In the genomic region with DNA sequence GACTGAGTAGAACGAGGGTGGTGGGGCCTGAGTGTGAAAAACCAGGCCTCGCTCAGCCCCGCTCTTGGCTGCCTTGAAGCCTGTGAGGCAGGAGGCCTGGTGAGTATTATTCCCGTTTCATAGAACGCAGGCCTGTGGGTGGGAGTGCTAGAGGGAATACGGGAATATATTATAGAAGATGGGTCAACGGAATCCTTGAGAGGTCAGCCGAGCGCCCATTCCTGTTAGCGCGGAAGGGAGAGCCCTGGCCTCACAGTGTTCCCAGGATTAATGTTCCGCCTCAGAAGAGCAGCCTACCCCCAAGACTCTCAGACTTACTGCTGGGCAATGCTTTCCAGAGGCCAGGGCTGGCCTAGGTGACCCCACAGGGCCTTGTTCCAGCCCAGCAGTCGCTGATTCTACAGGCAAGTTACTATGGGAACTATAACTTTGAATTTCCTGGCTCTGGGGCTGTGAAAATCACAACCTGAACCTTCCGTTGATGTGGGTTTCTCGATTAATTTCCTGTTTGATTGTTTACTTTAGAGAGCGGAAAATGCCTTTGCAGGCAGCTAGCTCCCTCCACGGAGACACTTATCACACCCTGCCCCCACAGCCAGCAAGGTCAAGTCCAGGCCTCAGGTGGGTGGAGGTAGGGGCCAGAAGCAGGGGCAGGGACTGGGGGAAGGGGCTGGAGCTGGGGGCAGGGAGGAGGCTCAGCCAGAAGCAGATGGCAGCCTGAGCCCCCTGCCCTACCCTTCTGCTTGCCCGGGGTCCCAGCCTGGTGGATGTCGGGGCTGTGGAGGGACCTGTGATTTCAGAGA, we compare ENCODE assay signal across 1 cellular context.
TF ChIP-seq lines count a peak whose summit lies in the region.

No MANE protein-coding gene starts in this region.

TF ChIP-seq in WTC11, 78 proteins besides CTCF, POLR2A, EP300 and RAD21:
- TF ChIP-seq ZNF532 (CRISPR knock-in tag; IDR thresholded peaks at IDR 0.05; ENCODE audit: borderline replicate concordance) (no peak), NFYB (CRISPR knock-in tag; conservative IDR thresholded peaks at IDR 0.05; ENCODE audit: low read depth) (no peak), ZNF317 (CRISPR knock-in tag; IDR thresholded peaks at IDR 0.05; ENCODE audit: borderline replicate concordance, low read depth) (no peak), PRDM15 (CRISPR knock-in tag; IDR thresholded peaks at IDR 0.05) (no peak), ZNF219 (CRISPR knock-in tag; IDR thresholded peaks at IDR 0.05; ENCODE audit: borderline replicate concordance) (no peak), ZNF671 (CRISPR knock-in tag; IDR thresholded peaks at IDR 0.05) (no peak), GRHL2 (CRISPR knock-in tag; IDR thresholded peaks at IDR 0.05; ENCODE audit: insufficient replicate concordance, severe bottlenecking) (no peak), JUN (CRISPR knock-in tag; IDR thresholded peaks at IDR 0.05) (no peak), E2F4 (CRISPR knock-in tag; IDR thresholded peaks at IDR 0.05; ENCODE audit: borderline replicate concordance, low read depth) (no peak), FOXJ3 (CRISPR knock-in tag; IDR thresholded peaks at IDR 0.05; ENCODE audit: borderline replicate concordance) (no peak), MXD4 (CRISPR knock-in tag; IDR thresholded peaks at IDR 0.05; ENCODE audit: borderline replicate concordance) (no peak)
- TF ChIP-seq, protein P1, sequence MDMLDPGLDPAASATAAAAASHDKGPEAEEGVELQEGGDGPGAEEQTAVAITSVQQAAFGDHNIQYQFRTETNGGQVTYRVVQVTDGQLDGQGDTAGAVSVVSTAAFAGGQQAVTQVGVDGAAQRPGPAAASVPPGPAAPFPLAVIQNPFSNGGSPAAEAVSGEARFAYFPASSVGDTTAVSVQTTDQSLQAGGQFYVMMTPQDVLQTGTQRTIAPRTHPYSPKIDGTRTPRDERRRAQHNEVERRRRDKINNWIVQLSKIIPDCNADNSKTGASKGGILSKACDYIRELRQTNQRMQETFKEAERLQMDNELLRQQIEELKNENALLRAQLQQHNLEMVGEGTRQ (CRISPR knock-in tag; IDR thresholded peaks at IDR 0.05) = no peak
- TF ChIP-seq, protein P2, sequence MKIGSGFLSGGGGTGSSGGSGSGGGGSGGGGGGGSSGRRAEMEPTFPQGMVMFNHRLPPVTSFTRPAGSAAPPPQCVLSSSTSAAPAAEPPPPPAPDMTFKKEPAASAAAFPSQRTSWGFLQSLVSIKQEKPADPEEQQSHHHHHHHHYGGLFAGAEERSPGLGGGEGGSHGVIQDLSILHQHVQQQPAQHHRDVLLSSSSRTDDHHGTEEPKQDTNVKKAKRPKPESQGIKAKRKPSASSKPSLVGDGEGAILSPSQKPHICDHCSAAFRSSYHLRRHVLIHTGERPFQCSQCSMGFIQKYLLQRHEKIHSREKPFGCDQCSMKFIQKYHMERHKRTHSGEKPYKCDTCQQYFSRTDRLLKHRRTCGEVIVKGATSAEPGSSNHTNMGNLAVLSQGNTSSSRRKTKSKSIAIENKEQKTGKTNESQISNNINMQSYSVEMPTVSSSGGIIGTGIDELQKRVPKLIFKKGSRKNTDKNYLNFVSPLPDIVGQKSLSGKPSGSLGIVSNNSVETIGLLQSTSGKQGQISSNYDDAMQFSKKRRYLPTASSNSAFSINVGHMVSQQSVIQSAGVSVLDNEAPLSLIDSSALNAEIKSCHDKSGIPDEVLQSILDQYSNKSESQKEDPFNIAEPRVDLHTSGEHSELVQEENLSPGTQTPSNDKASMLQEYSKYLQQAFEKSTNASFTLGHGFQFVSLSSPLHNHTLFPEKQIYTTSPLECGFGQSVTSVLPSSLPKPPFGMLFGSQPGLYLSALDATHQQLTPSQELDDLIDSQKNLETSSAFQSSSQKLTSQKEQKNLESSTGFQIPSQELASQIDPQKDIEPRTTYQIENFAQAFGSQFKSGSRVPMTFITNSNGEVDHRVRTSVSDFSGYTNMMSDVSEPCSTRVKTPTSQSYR (CRISPR knock-in tag; IDR thresholded peaks at IDR 0.05) = no peak
